ENCODE assay signal across 10 cellular contexts in the genomic region with DNA sequence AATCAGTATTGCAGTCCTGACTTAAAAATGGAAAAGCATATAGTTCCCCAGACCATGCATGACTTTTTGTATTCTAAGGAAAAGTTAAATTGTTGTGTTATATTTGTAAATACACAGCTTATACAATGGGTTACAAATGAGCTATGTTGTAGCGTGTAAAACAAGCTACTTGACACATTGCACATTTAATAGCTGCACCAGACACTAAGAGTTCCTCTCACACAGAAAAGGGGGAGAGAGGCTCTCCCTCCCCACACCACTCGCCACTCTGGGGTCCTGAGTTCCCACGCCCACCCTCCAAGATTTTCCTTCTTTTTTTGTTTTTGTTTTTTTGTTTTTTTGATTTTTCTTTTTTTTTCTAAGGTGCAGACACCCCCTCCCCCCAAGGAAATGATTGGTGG. TPM values are rescaled to one million over a fixed set of nuclear protein-coding genes. Genes with fewer than 3 reads are reported as not detected.
DNase-seq lines count a peak whose midpoint lies in the region; ATAC-seq and TF ChIP-seq lines count a peak whose summit lies in the region.
"Had no signal": no experiment of that assay in that cellular context is flagged by ENCODE, and none has a peak within 500 bp of the region (broad histone marks: within the 10 kb centered on the region; RNA-seq: fewer than 3 reads in every experiment).

No MANE protein-coding gene starts in this region.

- no peak for TF ChIP-seq RAD21 in SK-N-SH (IDR thresholded peaks at IDR 0.05; ENCODE audit: low read length)

- DNase-seq in CD1c-positive myeloid dendritic cell (ENCODE audit: extremely low spot score) (peak; percentile 43), SK-N-SH (no peak), epithelial cell of prostate (ENCODE audit: low read depth, low spot score) (no peak), neural progenitor cell (ENCODE audit: low spot score) (no peak), NCI-H1694 treated with DMSO at 0.1 percent for 48 hours (lab: John Stamatoyannopoulos, UW) (no peak), lower leg skin (ENCODE audit: low spot score in 2 of 2) (no peak)
- DNase-seq: DMS79, NCI-H526 treated with DMSO at 0.1 percent for 48 hours had no signal

- no peak overlapping the region for H2AFZ ChIP-seq in SK-N-SH (ENCODE audit: low read depth)
- no peak overlapping the region for H2AFZ ChIP-seq in neural progenitor cell (replicated peaks)

- TF ChIP-seq EP300 in SK-N-SH (IDR thresholded peaks at IDR 0.05; ENCODE audit: borderline replicate concordance in 1 of 2, low read depth in 1 of 2, low read length in 1 of 2): no peak

- peaks cover 39 to 47% of the 10 kb centered on the region in 2 experiments for H3K4me1 ChIP-seq in SK-N-SH (ENCODE audit: control insufficient read depth in 1 of 2, insufficient read depth in 2 of 2, low read depth in 1 of 2, low read length in 1 of 2)
- H3K4me1 ChIP-seq in neural progenitor cell: peaks cover 21% of the 10 kb centered on the region

- H4K20me1 ChIP-seq in SK-N-SH (ENCODE audit: insufficient read depth) (peaks cover 77% of the 10 kb centered on the region), neural progenitor cell (ENCODE audit: low read depth) (peaks cover 71% of the 10 kb centered on the region)

- H3K79me2 ChIP-seq in SK-N-SH (ENCODE audit: insufficient read depth): peaks cover 66% of the 10 kb centered on the region
- peaks cover 47% of the 10 kb centered on the region for H3K79me2 ChIP-seq in neural progenitor cell (ENCODE audit: low read depth)

- H3K27me3 ChIP-seq in SK-N-SH (ENCODE audit: insufficient read depth): no peaks in the 10 kb centered on the region
- no peaks in the 10 kb centered on the region for H3K27me3 ChIP-seq in neural progenitor cell

- H3F3A ChIP-seq in SK-N-SH (replicated peaks; ENCODE audit: insufficient read depth): peaks cover 90% of the 10 kb centered on the region
- H3F3A ChIP-seq in neural progenitor cell (ENCODE audit: low read depth): peaks cover 15% of the 10 kb centered on the region

- WGBS in SK-N-SH (ENCODE audit: low lambda C conversion rate): 90% methylated on average over 3 of the region's 3 CpGs
- WGBS in lower leg skin, 2 donors: 49% methylated on average over 3 of the region's 3 CpGs

- peaks cover 48% of the 10 kb centered on the region for H3K36me3 Mint-ChIP-seq in neural progenitor cell

- H3K9me2 ChIP-seq in SK-N-SH: no peaks in the 10 kb centered on the region

- H3K27ac ChIP-seq in SK-N-SH (ENCODE audit: low read depth in 2 of 2, low read length in 1 of 2) (peak overlapping the region in 1 of 2 experiments; percentile 99; a peak in 2 of 4 replicates), epithelial cell of prostate (peak overlapping the region; percentile 100), neural progenitor cell (no peak overlapping the region)

- H3K9me3 ChIP-seq in SK-N-SH (no peaks in the 10 kb centered on the region), neural progenitor cell (ENCODE audit: low read depth) (no peaks in the 10 kb centered on the region)

- H3K27ac Mint-ChIP-seq in neural progenitor cell: no peak overlapping the region

- POLR2A ChIA-PET in SK-N-SH (lab: Yijun Ruan, JAX): no interaction called here

- peak overlapping the region; percentile 20 for H3K4me3 Mint-ChIP-seq in neural progenitor cell

- peaks cover 46% of the 10 kb centered on the region for H3K4me1 Mint-ChIP-seq in neural progenitor cell

- H3K9ac ChIP-seq in SK-N-SH (peak overlapping the region; percentile 98; the same call in 1 of the 2 replicates), neural progenitor cell (no peak overlapping the region)

- H3K4me3 ChIP-seq in SK-N-SH (ENCODE audit: low read depth in 2 of 2, low read length in 1 of 2): 0 out of 4 replicates have a peak overlapping the region, but pooled peaks of 1 of the 2 experiments have one; percentile 95
- no peak overlapping the region for H3K4me3 ChIP-seq in neural progenitor cell
- H3K4me3 ChIP-seq in lower leg skin (ENCODE audit: low read depth, poor library complexity, severe bottlenecking): no peak overlapping the region

- H3K36me3 ChIP-seq in SK-N-SH (replicated peaks in 1 of 2; ENCODE audit: control insufficient read depth in 1 of 2, insufficient read depth in 2 of 2, low read length in 1 of 2) (peaks cover 66 to 78% of the 10 kb centered on the region in 2 experiments), neural progenitor cell (peaks cover 7% of the 10 kb centered on the region)

- H3K4me2 ChIP-seq in SK-N-SH: peak overlapping the region; percentile 93
- no peak overlapping the region for H3K4me2 ChIP-seq in neural progenitor cell

- CTCF ChIA-PET in SK-N-SH (lab: Yijun Ruan, JAX): interaction anchor here (1.2 to 1.3 kb wide), 2 partner anchors 23 to 92 kb away, joined by 3 read pairs; no protein-coding TSS in a partner anchor

- no peaks in the 10 kb centered on the region for H3K9me3 Mint-ChIP-seq in neural progenitor cell

- intact Hi-C loops in lower leg skin (cut with DNase I; ENCODE audit: low total_unique reads): loop anchor here (5.0 kb wide), 1 partner anchor 291 kb away; no protein-coding TSS in a partner anchor

- peaks cover 10% of the 10 kb centered on the region for H3K27me3 Mint-ChIP-seq in neural progenitor cell (ENCODE audit: insufficient read depth, low read depth)

- no peak for ATAC-seq in HG02623 (IDR thresholded peaks at IDR 0.05; ENCODE audit: unreplicated experiment)
- ATAC-seq in GM21423 (IDR thresholded peaks at IDR 0.05; ENCODE audit: unreplicated experiment): no peak

- TF ChIP-seq CTCF in SK-N-SH (IDR thresholded peaks at IDR 0.05): no peak
- no peak for TF ChIP-seq CTCF in neural progenitor cell (IDR thresholded peaks at IDR 0.05)
- no peak for TF ChIP-seq CTCF in lower leg skin (IDR thresholded peaks at IDR 0.05)

- no peak for TF ChIP-seq POLR2A in lower leg skin (IDR thresholded peaks at IDR 0.05)

TF ChIP-seq in SK-N-SH, 30 proteins besides CTCF, POLR2A, EP300 and RAD21:
- no peak for TF ChIP-seq POLR2AphosphoS5 (IDR thresholded peaks at IDR 0.05; ENCODE audit: low read depth, low read length)
- TF ChIP-seq, protein P1, sequence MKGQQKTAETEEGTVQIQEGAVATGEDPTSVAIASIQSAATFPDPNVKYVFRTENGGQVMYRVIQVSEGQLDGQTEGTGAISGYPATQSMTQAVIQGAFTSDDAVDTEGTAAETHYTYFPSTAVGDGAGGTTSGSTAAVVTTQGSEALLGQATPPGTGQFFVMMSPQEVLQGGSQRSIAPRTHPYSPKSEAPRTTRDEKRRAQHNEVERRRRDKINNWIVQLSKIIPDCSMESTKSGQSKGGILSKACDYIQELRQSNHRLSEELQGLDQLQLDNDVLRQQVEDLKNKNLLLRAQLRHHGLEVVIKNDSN (IDR thresholded peaks at IDR 0.05; ENCODE audit: borderline replicate concordance, low read depth): no peak
- no peak for TF ChIP-seq NRF1 (IDR thresholded peaks at IDR 0.05; ENCODE audit: low read depth, low read length)

RNA-seq across cellular contexts. Expression of a gene that starts 6.3 kb away (rescaled TPM):
- polyA plus RNA-seq in SK-N-SH (2012; rRNA removed): 127 and 148 TPM in 2 replicates
- polyA plus RNA-seq in SK-N-SH (2012; cell fraction: cytosol; rRNA removed): 72.3 and 76.2 TPM in 2 replicates
- polyA plus RNA-seq in SK-N-SH (2012; cell fraction: nucleus; rRNA removed): 687 and 844 TPM in 2 replicates
- 8.7 and 11.9 TPM in 2 replicates for total RNA-seq in neural progenitor cell (ENCODE audit: low replicate concordance)
- 100 to 1,000 TPM; 127 to 533 (median 179) TPM for total RNA-seq in lower leg skin
